Comparison of ENCODE assay signal across 22 cellular contexts in genomic region chr11:61711493-61711892, GRCh38. TPM values are rescaled to one million over a fixed set of nuclear protein-coding genes. Genes with fewer than 3 reads are reported as not detected.
A peak's percentile ranks its signal among the peaks of the same experiment; 100 is the strongest.
DNase-seq lines count a peak whose midpoint lies in the region; ATAC-seq and TF ChIP-seq lines count a peak whose summit lies in the region.
"Had no signal": no experiment of that assay in that cellular context is flagged by ENCODE, and none has a peak within 500 bp of the region (broad histone marks: within the 10 kb centered on the region; RNA-seq: fewer than 3 reads in every experiment).

No MANE protein-coding gene starts in this region.

- 63% methylated on average over 5 of the region's 6 CpGs for WGBS in SK-N-SH (ENCODE audit: low lambda C conversion rate)
- WGBS in esophagus muscularis mucosa = 84% methylated on average over 6 of the region's 6 CpGs

- H3K36me3 ChIP-seq in SK-N-SH (replicated peaks in 1 of 2; ENCODE audit: control insufficient read depth in 1 of 2, insufficient read depth in 2 of 2, low read length in 1 of 2) = no peaks in the 10 kb centered on the region
- no peaks in the 10 kb centered on the region for H3K36me3 ChIP-seq in esophagus muscularis mucosa
- H3K36me3 ChIP-seq: brain microvascular endothelial cell, left lung, tibial artery had no signal

- H3K9ac ChIP-seq in SK-N-SH = no peak overlapping the region

- no peak overlapping the region for H2AFZ ChIP-seq in SK-N-SH (ENCODE audit: low read depth)

- no peaks in the 10 kb centered on the region for H3F3A ChIP-seq in SK-N-SH (replicated peaks; ENCODE audit: insufficient read depth)

- TF ChIP-seq EP300 in SK-N-SH (IDR thresholded peaks at IDR 0.05; ENCODE audit: borderline replicate concordance in 1 of 2, low read depth in 1 of 2, low read length in 1 of 2) (no peak), esophagus muscularis mucosa (IDR thresholded peaks at IDR 0.05) (no peak)

- no peak overlapping the region for H3K4me3 ChIP-seq in SK-N-SH (ENCODE audit: low read depth in 2 of 2, low read length in 1 of 2)
- H3K4me3 ChIP-seq in esophagus muscularis mucosa = no peak overlapping the region
- H3K4me3 ChIP-seq: left lung, tibial artery had no signal

- H3K4me1 ChIP-seq in SK-N-SH (ENCODE audit: control insufficient read depth in 1 of 2, insufficient read depth in 2 of 2, low read depth in 1 of 2, low read length in 1 of 2) (peaks cover 0 to 18% of the 10 kb centered on the region in 2 experiments; a peak in 1 of 4 replicates), esophagus muscularis mucosa (peaks cover 0 to 14% (median 12%) of the 10 kb centered on the region in 4 donors)
- H3K4me1 ChIP-seq: tibial artery had no signal

- no peak overlapping the region for H3K4me2 ChIP-seq in SK-N-SH

- H3K9me2 ChIP-seq in SK-N-SH = no peaks in the 10 kb centered on the region

- intact Hi-C loops in esophagus muscularis mucosa (cut with DNase I) = no loop called here

- no peak for TF ChIP-seq RAD21 in SK-N-SH (IDR thresholded peaks at IDR 0.05; ENCODE audit: low read length)

- no peaks in the 10 kb centered on the region for H4K20me1 ChIP-seq in SK-N-SH (ENCODE audit: insufficient read depth)

- CTCF ChIA-PET in SK-N-SH (lab: Yijun Ruan, JAX) = interaction anchor here (0.7 to 3.3 kb wide), 4 partner anchors 14 to 265 kb away, joined by 3 to 18 read pairs (median 4); no protein-coding TSS in a partner anchor

- DNase-seq in SK-N-SH = peak; percentile 56
- DNase-seq in NCI-H2171 treated with DMSO at 0.1 percent for 48 hours (lab: John Stamatoyannopoulos, UW) = peak; percentile 95
- DNase-seq in caudate nucleus (lab: John Stamatoyannopoulos, UW) = peak in 3 of 61 donors; percentile 12 to 91 (median 44)
- no peak for DNase-seq in ureter (ENCODE audit: low spot score)
- DNase-seq in esophagus muscularis mucosa (ENCODE audit: extremely low spot score) = no peak
- no peak for DNase-seq in cortex of kidney (lab: John Stamatoyannopoulos, UW)
- DNase-seq: ACHN; activated T-cell treated with anti-CD3 and anti-CD28 coated beads, Interleukin-2, amount 50 U/mL, for 48 hours; brain microvascular endothelial cell; CD4-positive, CD25-positive, alpha-beta regulatory T cell; DND-41; NCI-H226; occipital lobe; stimulated activated naive B cell treated with anti-CD40 and anti-IgM and Interleukin-4, amounts not matched to agents 10 μg/mL and 1 μg/mL and 100 μg/mL, for 72 hours; T-helper 9 cell; tibial artery had no signal

- H3K9me3 ChIP-seq in SK-N-SH (no peaks in the 10 kb centered on the region), esophagus muscularis mucosa (no peaks in the 10 kb centered on the region)
- H3K9me3 ChIP-seq: left lung, tibial artery had no signal

- POLR2A ChIA-PET in SK-N-SH (lab: Yijun Ruan, JAX) = no interaction called here

- TF ChIP-seq CTCF in SK-N-SH (IDR thresholded peaks at IDR 0.05) = no peak
- no peak for TF ChIP-seq CTCF in esophagus muscularis mucosa (IDR thresholded peaks at IDR 0.05)

- ATAC-seq in SK-N-SH treated with all-trans-retinoic acid at 6 μM for 48 hours (no peak), HG02884 (IDR thresholded peaks at IDR 0.05; ENCODE audit: unreplicated experiment) (no peak)
- ATAC-seq: esophagus mucosa; HepG2; left lung; sciatic nerve; stimulated activated naive B cell treated with anti-CD40 and anti-IgM and Interleukin-4, amounts not matched to agents 10 μg/mL and 1 μg/mL and 100 μg/mL, for 72 hours had no signal

- peak overlapping the region in 1 of 2 experiments; percentile 48; a peak in 1 of 4 replicates for H3K27ac ChIP-seq in SK-N-SH (ENCODE audit: low read depth in 2 of 2, low read length in 1 of 2)
- peak overlapping the region; percentile 13 for H3K27ac ChIP-seq in caudate nucleus (ENCODE audit: low read depth, low read length)
- H3K27ac ChIP-seq in esophagus muscularis mucosa (replicated peaks in 1 of 4) = no peak overlapping the region
- H3K27ac ChIP-seq: brain microvascular endothelial cell, left lung, tibial artery had no signal

- H3K27me3 ChIP-seq in SK-N-SH (ENCODE audit: insufficient read depth) = no peaks in the 10 kb centered on the region
- H3K27me3 ChIP-seq in esophagus muscularis mucosa = no peaks in the 10 kb centered on the region
- H3K27me3 ChIP-seq: brain microvascular endothelial cell, left lung had no signal

- no peaks in the 10 kb centered on the region for H3K79me2 ChIP-seq in SK-N-SH (ENCODE audit: insufficient read depth)

- no peak for TF ChIP-seq POLR2A in esophagus muscularis mucosa (IDR thresholded peaks at IDR 0.05; ENCODE audit: low read depth)

TF ChIP-seq in SK-N-SH, 30 proteins besides CTCF, POLR2A, EP300 and RAD21:
- TF ChIP-seq FOXJ3 (CRISPR knock-in tag; IDR thresholded peaks at IDR 0.05) = no peak
- TF ChIP-seq TCF12 (IDR thresholded peaks at IDR 0.05) = no peak
- no peak for TF ChIP-seq FOXM1 (IDR thresholded peaks at IDR 0.05; ENCODE audit: low read depth)
- TF ChIP-seq, protein P1, sequence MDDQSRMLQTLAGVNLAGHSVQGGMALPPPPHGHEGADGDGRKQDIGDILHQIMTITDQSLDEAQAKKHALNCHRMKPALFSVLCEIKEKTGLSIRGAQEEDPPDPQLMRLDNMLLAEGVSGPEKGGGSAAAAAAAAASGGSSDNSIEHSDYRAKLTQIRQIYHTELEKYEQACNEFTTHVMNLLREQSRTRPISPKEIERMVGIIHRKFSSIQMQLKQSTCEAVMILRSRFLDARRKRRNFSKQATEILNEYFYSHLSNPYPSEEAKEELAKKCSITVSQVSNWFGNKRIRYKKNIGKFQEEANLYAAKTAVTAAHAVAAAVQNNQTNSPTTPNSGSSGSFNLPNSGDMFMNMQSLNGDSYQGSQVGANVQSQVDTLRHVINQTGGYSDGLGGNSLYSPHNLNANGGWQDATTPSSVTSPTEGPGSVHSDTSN (IDR thresholded peaks at IDR 0.05) = no peak
- no peak for TF ChIP-seq NFIC (IDR thresholded peaks at IDR 0.05; ENCODE audit: borderline replicate concordance)
- no peak for TF ChIP-seq POLR2AphosphoS5 (IDR thresholded peaks at IDR 0.05; ENCODE audit: low read depth, low read length)
- TF ChIP-seq NRF1 (IDR thresholded peaks at IDR 0.05; ENCODE audit: low read depth, low read length) = no peak
- no peak for TF ChIP-seq TAF1 (IDR thresholded peaks at IDR 0.05; ENCODE audit: borderline replicate concordance, low read depth, low read length)
- TF ChIP-seq JUND (IDR thresholded peaks at IDR 0.05) = no peak
- TF ChIP-seq, protein P2, sequence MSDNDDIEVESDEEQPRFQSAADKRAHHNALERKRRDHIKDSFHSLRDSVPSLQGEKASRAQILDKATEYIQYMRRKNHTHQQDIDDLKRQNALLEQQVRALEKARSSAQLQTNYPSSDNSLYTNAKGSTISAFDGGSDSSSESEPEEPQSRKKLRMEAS (IDR thresholded peaks at IDR 0.05; ENCODE audit: low read depth) = no peak
- TF ChIP-seq MEF2A (IDR thresholded peaks at IDR 0.05; ENCODE audit: borderline replicate concordance, low read depth) = no peak
- TF ChIP-seq TEAD4 (IDR thresholded peaks at IDR 0.05; ENCODE audit: borderline replicate concordance, insufficient read depth) = no peak
- TF ChIP-seq SIN3A (IDR thresholded peaks at IDR 0.05; ENCODE audit: borderline replicate concordance, low read depth, low read length) = no peak
- no peak for TF ChIP-seq EZH2phosphoT487 (IDR thresholded peaks at IDR 0.05; ENCODE audit: borderline replicate concordance, low read depth)

TF ChIP-seq in SK-N-SH treated with all-trans-retinoic acid at 6 μM for 48 hours, 23 proteins besides CTCF, POLR2A, EP300 and RAD21 (continues in another document):
- TF ChIP-seq PATZ1 (CRISPR knock-in tag; IDR thresholded peaks at IDR 0.05; ENCODE audit: borderline replicate concordance) (no peak), GLIS3 (CRISPR knock-in tag; IDR thresholded peaks at IDR 0.05) (no peak)

RNA-seq across cellular contexts. Expression of gene DAGLA, which starts 31.3 kb away (rescaled TPM):
- 2.7 and 3.3 TPM in 2 replicates for polyA plus RNA-seq in SK-N-SH (2012; rRNA removed)
- 1.2 and 2.2 TPM in 2 replicates for polyA plus RNA-seq in SK-N-SH (2012; cell fraction: cytosol; rRNA removed)
- polyA plus RNA-seq in SK-N-SH (2012; cell fraction: nucleus; rRNA removed) = 7.1 and 8.6 TPM in 2 replicates
- total RNA-seq in ureter (2.7 TPM), esophagus muscularis mucosa (1 to 10 TPM; 1.5 to 4.9 (median 3.8) TPM)

RNA-seq across cellular contexts. Expression of gene MYRF, which starts 40.9 kb away (rescaled TPM):
- 1.8 and 2.8 TPM in 2 replicates for polyA plus RNA-seq in SK-N-SH (2012; rRNA removed)
- 0.97 and 1.4 TPM in 2 replicates for polyA plus RNA-seq in SK-N-SH (2012; cell fraction: cytosol; rRNA removed)
- polyA plus RNA-seq in SK-N-SH (2012; cell fraction: nucleus; rRNA removed) = 8.2 and 10.0 TPM in 2 replicates
- total RNA-seq in ureter (4.7 TPM), esophagus muscularis mucosa (under 1 TPM; under 0.01 to 0.71 (median 0.40) TPM)

Comparison
In these comparisons a context has a peak if more than half of its experiments do, and no peak if none do; other contexts are left out.
1. DNase-seq: peak in SK-N-SH (single experiment) and NCI-H2171 treated with DMSO at 0.1 percent for 48 hours (single experiment); none in ureter (single experiment), esophagus muscularis mucosa (single experiment) and cortex of kidney (single experiment).